Comparison of ENCODE assay signal across 35 cellular contexts in the genomic region with DNA sequence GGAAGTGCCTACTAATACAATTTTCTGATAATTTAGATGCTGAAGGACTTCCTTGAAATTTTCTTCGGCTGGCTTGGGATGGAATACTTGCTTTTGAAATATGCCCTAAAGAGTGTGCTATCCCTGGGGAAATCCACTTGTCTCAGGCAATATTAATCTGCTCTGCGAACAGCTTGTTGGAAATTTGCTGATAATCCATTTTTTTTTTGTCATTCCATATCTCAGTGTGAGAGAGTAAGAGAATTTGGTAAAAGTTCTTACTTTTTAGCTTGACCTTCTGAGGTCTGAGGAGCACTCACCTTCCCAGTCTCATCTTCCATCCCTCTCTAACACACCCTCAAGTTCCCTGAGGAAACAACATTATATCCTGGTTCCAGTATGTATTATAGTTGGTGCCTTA.
"Had no signal": no experiment of that assay in that cellular context is flagged by ENCODE, and none has a peak within 500 bp of the region (broad histone marks: within the 10 kb centered on the region; RNA-seq: fewer than 3 reads in every experiment).

No MANE protein-coding gene starts in this region.

- H3K4me3 ChIP-seq: MG63 had no signal

- DNase-seq: Karpas-422, Kasumi-1, MG63, MM.1S, MV-4-11, NCI-H1048, NCI-H1092, NCI-H1092 treated with DMSO at 0.1 percent for 48 hours, NCI-H1105, NCI-H1105 treated with DMSO at 0.1 percent for 48 hours, NCI-H1417, NCI-H1417 treated with DMSO at 0.1 percent for 48 hours, NCI-H1436, NCI-H1436 treated with DMSO at 0.1 percent for 48 hours, NCI-H146, NCI-H1694, NCI-H1694 treated with DMSO at 0.1 percent for 48 hours, NCI-H187, NCI-H187 treated with DMSO at 0.1 percent for 48 hours, NCI-H1930, NCI-H2029, NCI-H2029 treated with DMSO at 0.1 percent for 48 hours, NCI-H2081, NCI-H2081 treated with DMSO at 0.1 percent for 48 hours, NCI-H2107, NCI-H2171, NCI-H2171 treated with DMSO at 0.1 percent for 48 hours, NCI-H2227 treated with DMSO at 0.1 percent for 48 hours, NCI-H226, NCI-H345, NCI-H446, NCI-H446 treated with DMSO at 0.1 percent for 48 hours, NCI-H510A, NCI-H510A treated with DMSO at 0.1 percent for 48 hours, NCI-H524 had no signal

- H3K36me3 ChIP-seq: MG63 had no signal

- H3K9me3 ChIP-seq: MG63 had no signal

- H3K27me3 ChIP-seq: MG63 had no signal
